In genomic region chr19:11447347-11448262, GRCh38 we compare ENCODE assay signal across 1 cellular context.
TF ChIP-seq lines count a peak whose summit lies in the region.

No MANE protein-coding gene starts in this region.

TF ChIP-seq in SK-N-SH, 30 proteins besides CTCF, POLR2A, EP300 and RAD21 (continued from another document):
- TF ChIP-seq ZBTB33 (IDR thresholded peaks at IDR 0.05; ENCODE audit: borderline replicate concordance, low read depth), result no peak
- TF ChIP-seq MAX (IDR thresholded peaks at IDR 0.05; ENCODE audit: low read depth), result no peak
- TF ChIP-seq USF2 (IDR thresholded peaks at IDR 0.05; ENCODE audit: borderline replicate concordance, low read depth, low read length), result no peak
- no peak for TF ChIP-seq RCOR1 (IDR thresholded peaks at IDR 0.05; ENCODE audit: low read length)
- no peak for TF ChIP-seq MXI1 (IDR thresholded peaks at IDR 0.05; ENCODE audit: low read depth, low read length)
- no peak for TF ChIP-seq POLR2AphosphoS5 (IDR thresholded peaks at IDR 0.05; ENCODE audit: low read depth, low read length)
- no peak for TF ChIP-seq TAF1 (IDR thresholded peaks at IDR 0.05; ENCODE audit: borderline replicate concordance, low read depth, low read length)
